In the genomic region with DNA sequence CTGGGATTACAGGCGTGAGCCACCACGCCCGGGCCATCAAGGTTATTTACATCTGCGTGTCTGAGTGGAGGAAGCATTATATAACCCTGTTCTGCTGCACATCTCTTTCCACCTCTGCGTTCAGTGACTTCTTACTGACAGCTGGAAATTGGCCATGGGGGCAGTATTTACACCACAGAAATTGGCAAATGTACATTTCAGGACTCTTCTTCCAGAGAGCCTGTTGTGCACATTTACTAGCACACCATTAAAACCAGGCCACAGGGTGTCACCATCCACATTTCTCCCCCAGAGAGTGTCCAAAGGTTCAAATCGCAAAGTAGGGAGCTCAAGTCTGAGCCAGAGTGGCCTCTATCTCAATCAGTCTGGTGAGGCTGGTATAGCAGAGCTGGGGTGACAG, we compare ENCODE assay signal across 11 cellular contexts.
DNase-seq lines count a peak whose midpoint lies in the region; ATAC-seq and TF ChIP-seq lines count a peak whose summit lies in the region.
"Had no signal": no experiment of that assay in that cellular context is flagged by ENCODE, and none has a peak within 500 bp of the region (broad histone marks: within the 10 kb centered on the region; RNA-seq: fewer than 3 reads in every experiment).

No MANE protein-coding gene starts in this region.

- TF ChIP-seq CTCF in DOHH2 (IDR thresholded peaks at IDR 0.05; ENCODE audit: low read depth, low read length, poor library complexity, severe bottlenecking) (peak; percentile 5), chondrocyte (IDR thresholded peaks at IDR 0.05) (no peak), natural killer cell (IDR thresholded peaks at IDR 0.05) (no peak)

- intact Hi-C loops in natural killer cell (cut with micrococcal nuclease), result loop anchor here (5.0 kb wide), 3 partner anchors 62 to 1277 kb away; a partner anchor contains a TSS

- DNase-seq in RPMI8226, result peak; percentile 40
- DNase-seq in chondrocyte (ENCODE audit: low spot score), result no peak
- DNase-seq in NAMALWA (ENCODE audit: low spot score), result no peak
- no peak for DNase-seq in T1000 (lab: John Stamatoyannopoulos, UW)
- no peak for DNase-seq in KG1 (lab: John Stamatoyannopoulos, UW)
- no peak for DNase-seq in natural killer cell
- DNase-seq: activated gamma-delta T cell; pancreas; stimulated activated CD4-positive, alpha-beta T cell treated with anti-CD3 and anti-CD28 coated beads, Interleukin-1b, Interleukin-23, amount 100 ng/mL, for 48 hours had no signal

- H3K79me2 ChIP-seq in DOHH2 (ENCODE audit: control insufficient read depth, low read length), result no peaks in the 10 kb centered on the region

- H3K9me2 ChIP-seq in DOHH2 (replicated peaks; ENCODE audit: control insufficient read depth, low read length), result no peaks in the 10 kb centered on the region

- H3K27me3 Mint-ChIP-seq in chondrocyte (ENCODE audit: low read depth) (no peaks in the 10 kb centered on the region), natural killer cell (ENCODE audit: low read depth in 2 of 2) (peaks cover 22 to 36% of the 10 kb centered on the region in 2 donors)

- peaks cover 62% of the 10 kb centered on the region for H3K27me3 ChIP-seq in DOHH2 (ENCODE audit: control insufficient read depth, low read length)
- H3K27me3 ChIP-seq: pancreas had no signal

- H4K20me1 ChIP-seq in DOHH2 (ENCODE audit: control insufficient read depth, insufficient read depth, low read depth, low read length), result peaks cover 9% of the 10 kb centered on the region

- H3K4me1 ChIP-seq in DOHH2 (ENCODE audit: control insufficient read depth, low read length), result peaks cover 59% of the 10 kb centered on the region

- peaks cover 22% of the 10 kb centered on the region for H3F3A ChIP-seq in DOHH2 (ENCODE audit: control insufficient read depth, insufficient read depth)

- H3K4me1 Mint-ChIP-seq in chondrocyte (ENCODE audit: low read depth), result peaks cover 82% of the 10 kb centered on the region
- H3K4me1 Mint-ChIP-seq in natural killer cell, result peaks cover 21 to 39% of the 10 kb centered on the region in 2 donors

- peak overlapping the region; percentile 93 for H3K27ac Mint-ChIP-seq in chondrocyte (ENCODE audit: unreplicated experiment)
- no peak overlapping the region for H3K27ac Mint-ChIP-seq in natural killer cell

- H3K27ac ChIP-seq in DOHH2 (ENCODE audit: low read depth, low read length) (no peak overlapping the region), skin epidermis (peak overlapping the region in 19 of 21 experiments; percentile 16 to 91 (median 65))
- H3K27ac ChIP-seq: pancreas had no signal

- H3K4me2 ChIP-seq in DOHH2 (ENCODE audit: low read length), result no peak overlapping the region

- no peaks in the 10 kb centered on the region for H3K36me3 ChIP-seq in DOHH2 (ENCODE audit: control insufficient read depth, low read length)
- H3K36me3 ChIP-seq: pancreas had no signal

- no peaks in the 10 kb centered on the region for H3K36me3 Mint-ChIP-seq in chondrocyte (ENCODE audit: low read depth)
- no peaks in the 10 kb centered on the region for H3K36me3 Mint-ChIP-seq in natural killer cell

- no peak overlapping the region for H3K4me3 ChIP-seq in DOHH2 (ENCODE audit: low read length)
- no peak overlapping the region for H3K4me3 ChIP-seq in skin epidermis
- H3K4me3 ChIP-seq: pancreas had no signal

- no peaks in the 10 kb centered on the region for H3K9me3 ChIP-seq in DOHH2 (ENCODE audit: control insufficient read depth, insufficient read depth, low read length)
- H3K9me3 ChIP-seq: pancreas had no signal

- H3K4me3 Mint-ChIP-seq in chondrocyte (ENCODE audit: unreplicated experiment) (peak overlapping the region; percentile 16), natural killer cell (no peak overlapping the region)

- no peaks in the 10 kb centered on the region for H3K9me3 Mint-ChIP-seq in chondrocyte (ENCODE audit: low read depth)
- H3K9me3 Mint-ChIP-seq in natural killer cell, result no peaks in the 10 kb centered on the region

- ATAC-seq in natural killer cell, result no peak
- ATAC-seq: pancreas had no signal
